Comparison of ENCODE assay signal across 2 cellular contexts in genomic region chr20:33480071-33480470, GRCh38.
TF ChIP-seq lines count a peak whose summit lies in the region.

No MANE protein-coding gene starts in this region.

TF ChIP-seq in GM23338, 12 proteins besides CTCF, POLR2A, EP300 and RAD21 (continued from another document):
- no peak for TF ChIP-seq ZNF462 (CRISPR knock-in tag; IDR thresholded peaks at IDR 0.05)
- TF ChIP-seq EZH2 (IDR thresholded peaks at IDR 0.05; ENCODE audit: low read depth, unreplicated experiment), result no peak
- no peak for TF ChIP-seq ZNF331 (CRISPR knock-in tag; IDR thresholded peaks at IDR 0.05; ENCODE audit: low read depth)
- no peak for TF ChIP-seq REST (IDR thresholded peaks at IDR 0.05; ENCODE audit: unreplicated experiment)
TF ChIP-seq in GM23338: peak in this region for 0.

TF ChIP-seq in WTC11, 78 proteins besides CTCF, POLR2A, EP300 and RAD21 (continued from another document):
- TF ChIP-seq ZNF512 (CRISPR knock-in tag; IDR thresholded peaks at IDR 0.05; ENCODE audit: borderline replicate concordance) (no peak), GRHL2 (CRISPR knock-in tag; IDR thresholded peaks at IDR 0.05; ENCODE audit: insufficient replicate concordance, severe bottlenecking) (no peak), ATF6 (CRISPR knock-in tag; IDR thresholded peaks at IDR 0.05) (no peak), CBFB (CRISPR knock-in tag; IDR thresholded peaks at IDR 0.05; ENCODE audit: low read depth) (no peak)
TF ChIP-seq in WTC11: peak in this region for 0.
